22 cellular contexts compared by ENCODE assay signal in the genomic region with DNA sequence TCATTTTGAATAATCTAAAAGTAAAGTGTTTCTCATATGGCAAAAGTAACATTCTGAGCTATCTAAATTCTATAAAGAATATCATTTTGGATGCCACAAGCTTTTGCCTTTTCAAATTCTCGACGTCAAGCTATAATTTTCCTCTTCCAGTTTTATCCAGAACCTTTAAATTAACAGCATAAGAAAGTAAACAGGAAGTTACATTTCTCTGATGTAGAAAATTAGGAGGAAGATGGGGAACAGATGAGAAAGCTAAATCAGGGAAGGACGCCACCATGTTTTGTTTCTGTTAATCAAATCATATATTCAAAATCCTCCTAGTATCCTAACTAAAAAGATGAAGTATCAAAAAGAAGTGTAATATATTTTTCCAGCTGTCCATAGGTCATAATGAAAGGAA. TPM values are rescaled to one million over a fixed set of nuclear protein-coding genes. Genes with fewer than 3 reads are reported as not detected.
A peak's percentile ranks its signal among the peaks of the same experiment; 100 is the strongest.
DNase-seq lines count a peak whose midpoint lies in the region; ATAC-seq and TF ChIP-seq lines count a peak whose summit lies in the region.
"Had no signal": no experiment of that assay in that cellular context is flagged by ENCODE, and none has a peak within 500 bp of the region (broad histone marks: within the 10 kb centered on the region; RNA-seq: fewer than 3 reads in every experiment).

No MANE protein-coding gene starts in this region.

- H3K36me3 ChIP-seq in Karpas-422 (ENCODE audit: insufficient read depth, low read length) (no peaks in the 10 kb centered on the region), ascending aorta (no peaks in the 10 kb centered on the region), hepatocyte (replicated peaks; ENCODE audit: insufficient read depth, low read depth) (no peaks in the 10 kb centered on the region), uterus (no peaks in the 10 kb centered on the region)
- H3K36me3 ChIP-seq: breast epithelium, HAP-1, MG63, sigmoid colon, thyroid gland had no signal

- intact Hi-C loops in ascending aorta (cut with DNase I) (no loop called here), uterus (cut with DNase I; ENCODE audit: low total_unique reads) (no loop called here)

- H3K27me3 ChIP-seq in Karpas-422 (ENCODE audit: low read length) (no peaks in the 10 kb centered on the region), ascending aorta (no peaks in the 10 kb centered on the region), hepatocyte (no peaks in the 10 kb centered on the region), uterus (no peaks in the 10 kb centered on the region)
- H3K27me3 ChIP-seq: breast epithelium, MG63, sigmoid colon, thyroid gland had no signal

- ATAC-seq in HG02970 (IDR thresholded peaks at IDR 0.05; ENCODE audit: low FRiP score, unreplicated experiment): no peak
- ATAC-seq: stimulated activated naive B cell treated with anti-CD40 and anti-IgM and Interleukin-4, amounts not matched to agents 10 μg/mL and 1 μg/mL and 100 μg/mL, for 72 hours had no signal

- H3K9me2 ChIP-seq in Karpas-422 (replicated peaks; ENCODE audit: insufficient read depth, low read length) (no peaks in the 10 kb centered on the region), hepatocyte (replicated peaks; ENCODE audit: insufficient read depth) (no peaks in the 10 kb centered on the region)

- TF ChIP-seq CTCF in ascending aorta (IDR thresholded peaks at IDR 0.05): no peak
- no peak for TF ChIP-seq CTCF in hepatocyte (IDR thresholded peaks at IDR 0.05; ENCODE audit: poor library complexity)
- TF ChIP-seq CTCF in uterus (IDR thresholded peaks at IDR 0.05): no peak

- WGBS in hepatocyte (ENCODE audit: low lambda C conversion rate, missing lambda C conversion rate): 69% methylated on average over 3 of the region's 3 CpGs

- H3K79me2 ChIP-seq in Karpas-422 (ENCODE audit: low read length) (no peaks in the 10 kb centered on the region), hepatocyte (no peaks in the 10 kb centered on the region)

- H4K20me1 ChIP-seq in Karpas-422 (ENCODE audit: insufficient read depth, low read depth, low read length) (no peaks in the 10 kb centered on the region), hepatocyte (ENCODE audit: insufficient read depth, poor library complexity, severe bottlenecking) (no peaks in the 10 kb centered on the region)

- TF ChIP-seq POLR2A in uterus (IDR thresholded peaks at IDR 0.05): no peak

- H3K4me3 ChIP-seq in Karpas-422 (ENCODE audit: low read length): no peak overlapping the region
- peak overlapping the region in 1 of 2 donors; percentile 1 for H3K4me3 ChIP-seq in ascending aorta
- H3K4me3 ChIP-seq in hepatocyte: no peak overlapping the region
- no peak overlapping the region for H3K4me3 ChIP-seq in uterus
- H3K4me3 ChIP-seq: breast epithelium, HAP-1, MG63, sigmoid colon, thyroid gland had no signal

- DNase-seq in Karpas-422 (no peak), ascending aorta (ENCODE audit: low spot score in 2 of 2) (no peak), hepatocyte (ENCODE audit: low spot score) (no peak), uterus (no peak), dedifferentiated amniotic fluid mesenchymal stem cell (ENCODE audit: extremely low spot score) (no peak)
- no peak for DNase-seq in activated effector memory CD4-positive, alpha-beta T cell treated with Interleukin-2 at 50 U/mL for 16 hours
- DNase-seq: activated CD4-positive, alpha-beta T cell treated with anti-CD3 and anti-CD28 coated beads, Interleukin-2, amount 50 U/mL, for 1 hour; activated effector memory CD4-positive, alpha-beta T cell treated with anti-CD3 and anti-CD28 coated beads, Interleukin-2, amount 50 U/mL, for 16 hours; DMS79; MG63; naive B cell; NCI-H146; NCI-H2171; NCI-H69; SIG-M5; sigmoid colon; stimulated activated naive B cell treated with anti-CD40 and anti-IgM and Interleukin-4, amounts not matched to agents 10 μg/mL and 1 μg/mL and 100 μg/mL, for 72 hours; thyroid gland had no signal

- no peak overlapping the region for H3K9ac ChIP-seq in Karpas-422 (ENCODE audit: low read length)

- H3K27ac ChIP-seq in Karpas-422 (ENCODE audit: low read length): no peak overlapping the region
- peak overlapping the region; percentile 17 to 40 for H3K27ac ChIP-seq in ascending aorta
- no peak overlapping the region for H3K27ac ChIP-seq in hepatocyte
- peak overlapping the region; percentile 27 to 28 for H3K27ac ChIP-seq in uterus
- H3K27ac ChIP-seq: breast epithelium, sigmoid colon, thyroid gland, VCaP had no signal

- peak overlapping the region; percentile 1 for H3K4me2 ChIP-seq in Karpas-422 (ENCODE audit: low read depth, low read length, poor library complexity, severe bottlenecking)
- no peak overlapping the region for H3K4me2 ChIP-seq in hepatocyte

- H3K4me1 ChIP-seq in Karpas-422 (ENCODE audit: low read length) (peaks cover 4% of the 10 kb centered on the region; the same call in 1 of the 2 replicates), ascending aorta (peaks cover 4 to 5% of the 10 kb centered on the region in 2 donors), hepatocyte (ENCODE audit: insufficient read depth) (no peaks in the 10 kb centered on the region), uterus (no peaks in the 10 kb centered on the region)
- H3K4me1 ChIP-seq: breast epithelium, HAP-1, sigmoid colon, thyroid gland had no signal

- H3K9me3 ChIP-seq in Karpas-422 (ENCODE audit: low read length): no peaks in the 10 kb centered on the region
- no peaks in the 10 kb centered on the region for H3K9me3 ChIP-seq in ascending aorta
- no peaks in the 10 kb centered on the region for H3K9me3 ChIP-seq in hepatocyte (ENCODE audit: low read depth)
- no peaks in the 10 kb centered on the region for H3K9me3 ChIP-seq in uterus
- H3K9me3 ChIP-seq: breast epithelium, HAP-1, MG63, sigmoid colon, thyroid gland had no signal

- H2AFZ ChIP-seq in Karpas-422 (ENCODE audit: low read length): 0 out of 2 replicates have a peak overlapping the region, but pooled peaks have one; percentile 11
- H2AFZ ChIP-seq in hepatocyte: peak overlapping the region; percentile 42

RNA-seq across cellular contexts. Expression of gene CAMSAP2, which starts 8.8 kb away (rescaled TPM):
- total RNA-seq in Karpas-422 (2014; rRNA removed; shearing (Covaris generic); ENCODE audit: low replicate concordance): 29.4 and 56.5 TPM in 2 replicates
- total RNA-seq in ascending aorta: 22.4 TPM
- 28.9 and 32.9 TPM in 2 replicates for total RNA-seq in hepatocyte
- 9.3 and 12.5 TPM in 2 replicates for polyA plus RNA-seq in hepatocyte
- 10 to 100 TPM; 31.0 to 64.8 (median 47.7) TPM for total RNA-seq in uterus

Comparison
In these comparisons a context has a peak if more than half of its experiments do, and no peak if none do; other contexts are left out.
1. H3K27ac ChIP-seq: peak in ascending aorta (2 of 2) and uterus (2 of 2); none in Karpas-422 (single experiment) and hepatocyte (single experiment).